1 cellular context compared by ENCODE assay signal in genomic region chr2:44130441-44130840, GRCh38.
TF ChIP-seq lines count a peak whose summit lies in the region.

No MANE protein-coding gene starts in this region.

TF ChIP-seq in WTC11, 78 proteins besides CTCF, POLR2A, EP300 and RAD21 (continued from another document):
- TF ChIP-seq, protein P1, sequence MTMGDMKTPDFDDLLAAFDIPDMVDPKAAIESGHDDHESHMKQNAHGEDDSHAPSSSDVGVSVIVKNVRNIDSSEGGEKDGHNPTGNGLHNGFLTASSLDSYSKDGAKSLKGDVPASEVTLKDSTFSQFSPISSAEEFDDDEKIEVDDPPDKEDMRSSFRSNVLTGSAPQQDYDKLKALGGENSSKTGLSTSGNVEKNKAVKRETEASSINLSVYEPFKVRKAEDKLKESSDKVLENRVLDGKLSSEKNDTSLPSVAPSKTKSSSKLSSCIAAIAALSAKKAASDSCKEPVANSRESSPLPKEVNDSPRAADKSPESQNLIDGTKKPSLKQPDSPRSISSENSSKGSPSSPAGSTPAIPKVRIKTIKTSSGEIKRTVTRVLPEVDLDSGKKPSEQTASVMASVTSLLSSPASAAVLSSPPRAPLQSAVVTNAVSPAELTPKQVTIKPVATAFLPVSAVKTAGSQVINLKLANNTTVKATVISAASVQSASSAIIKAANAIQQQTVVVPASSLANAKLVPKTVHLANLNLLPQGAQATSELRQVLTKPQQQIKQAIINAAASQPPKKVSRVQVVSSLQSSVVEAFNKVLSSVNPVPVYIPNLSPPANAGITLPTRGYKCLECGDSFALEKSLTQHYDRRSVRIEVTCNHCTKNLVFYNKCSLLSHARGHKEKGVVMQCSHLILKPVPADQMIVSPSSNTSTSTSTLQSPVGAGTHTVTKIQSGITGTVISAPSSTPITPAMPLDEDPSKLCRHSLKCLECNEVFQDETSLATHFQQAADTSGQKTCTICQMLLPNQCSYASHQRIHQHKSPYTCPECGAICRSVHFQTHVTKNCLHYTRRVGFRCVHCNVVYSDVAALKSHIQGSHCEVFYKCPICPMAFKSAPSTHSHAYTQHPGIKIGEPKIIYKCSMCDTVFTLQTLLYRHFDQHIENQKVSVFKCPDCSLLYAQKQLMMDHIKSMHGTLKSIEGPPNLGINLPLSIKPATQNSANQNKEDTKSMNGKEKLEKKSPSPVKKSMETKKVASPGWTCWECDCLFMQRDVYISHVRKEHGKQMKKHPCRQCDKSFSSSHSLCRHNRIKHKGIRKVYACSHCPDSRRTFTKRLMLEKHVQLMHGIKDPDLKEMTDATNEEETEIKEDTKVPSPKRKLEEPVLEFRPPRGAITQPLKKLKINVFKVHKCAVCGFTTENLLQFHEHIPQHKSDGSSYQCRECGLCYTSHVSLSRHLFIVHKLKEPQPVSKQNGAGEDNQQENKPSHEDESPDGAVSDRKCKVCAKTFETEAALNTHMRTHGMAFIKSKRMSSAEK (CRISPR knock-in tag; IDR thresholded peaks at IDR 0.05; ENCODE audit: borderline replicate concordance), result no peak
- TF ChIP-seq, protein P2, sequence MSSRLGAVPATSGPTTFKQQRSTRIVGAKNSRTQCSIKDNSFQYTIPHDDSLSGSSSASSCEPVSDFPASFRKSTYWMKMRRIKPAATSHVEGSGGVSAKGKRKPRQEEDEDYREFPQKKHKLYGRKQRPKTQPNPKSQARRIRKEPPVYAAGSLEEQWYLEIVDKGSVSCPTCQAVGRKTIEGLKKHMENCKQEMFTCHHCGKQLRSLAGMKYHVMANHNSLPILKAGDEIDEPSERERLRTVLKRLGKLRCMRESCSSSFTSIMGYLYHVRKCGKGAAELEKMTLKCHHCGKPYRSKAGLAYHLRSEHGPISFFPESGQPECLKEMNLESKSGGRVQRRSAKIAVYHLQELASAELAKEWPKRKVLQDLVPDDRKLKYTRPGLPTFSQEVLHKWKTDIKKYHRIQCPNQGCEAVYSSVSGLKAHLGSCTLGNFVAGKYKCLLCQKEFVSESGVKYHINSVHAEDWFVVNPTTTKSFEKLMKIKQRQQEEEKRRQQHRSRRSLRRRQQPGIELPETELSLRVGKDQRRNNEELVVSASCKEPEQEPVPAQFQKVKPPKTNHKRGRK (CRISPR knock-in tag; IDR thresholded peaks at IDR 0.05; ENCODE audit: borderline replicate concordance), result no peak
- TF ChIP-seq ZMAT4 (CRISPR knock-in tag; IDR thresholded peaks at IDR 0.05), result no peak
- no peak for TF ChIP-seq USF2 (CRISPR knock-in tag; IDR thresholded peaks at IDR 0.05)
